ENCODE assay signal across 17 cellular contexts in genomic region chr12:78194448-78194847, GRCh38.
DNase-seq lines count a peak whose midpoint lies in the region; ATAC-seq and TF ChIP-seq lines count a peak whose summit lies in the region.
"Had no signal": no experiment of that assay in that cellular context is flagged by ENCODE, and none has a peak within 500 bp of the region (broad histone marks: within the 10 kb centered on the region; RNA-seq: fewer than 3 reads in every experiment).

No MANE protein-coding gene starts in this region.

- H3K27ac Mint-ChIP-seq in naive thymus-derived CD8-positive, alpha-beta T cell, result no peak overlapping the region
- no peak overlapping the region for H3K27ac Mint-ChIP-seq in T-cell
- H3K27ac Mint-ChIP-seq in activated naive CD4-positive, alpha-beta T cell treated with anti-CD3 and anti-CD28 coated beads for 36 hours, result no peak overlapping the region

- no peaks in the 10 kb centered on the region for H3K4me1 Mint-ChIP-seq in naive thymus-derived CD8-positive, alpha-beta T cell
- H3K4me1 Mint-ChIP-seq in T-cell, result no peaks in the 10 kb centered on the region
- H3K4me1 Mint-ChIP-seq in activated naive CD4-positive, alpha-beta T cell treated with anti-CD3 and anti-CD28 coated beads for 36 hours (ENCODE audit: low read depth), result no peaks in the 10 kb centered on the region

- POLR2A ChIA-PET in naive thymus-derived CD8-positive, alpha-beta T cell (lab: Charles Lee), result no interaction called here
- POLR2A ChIA-PET in T-cell (lab: Charles Lee), result no interaction called here

- no peaks in the 10 kb centered on the region for H3K36me3 ChIP-seq in kidney epithelial cell (ENCODE audit: control insufficient read depth, insufficient read depth, low read length)
- H3K36me3 ChIP-seq: prostate gland, upper lobe of left lung had no signal

- no peaks in the 10 kb centered on the region for H3K27me3 ChIP-seq in kidney epithelial cell (ENCODE audit: control insufficient read depth, insufficient read depth, low read length)
- H3K27me3 ChIP-seq: upper lobe of left lung had no signal

- H3K4me3 Mint-ChIP-seq in naive thymus-derived CD8-positive, alpha-beta T cell, result no peak overlapping the region
- H3K4me3 Mint-ChIP-seq in T-cell, result no peak overlapping the region
- no peak overlapping the region for H3K4me3 Mint-ChIP-seq in activated naive CD4-positive, alpha-beta T cell treated with anti-CD3 and anti-CD28 coated beads for 36 hours

- H3K4me3 ChIP-seq in AG09309 (ENCODE audit: control insufficient read depth, low read depth, low read length) (no peak overlapping the region), cardiac fibroblast (replicated peaks in 1 of 2; ENCODE audit: low read depth in 2 of 2, low read length in 2 of 2) (no peak overlapping the region), kidney epithelial cell (ENCODE audit: low read depth, low read length) (no peak overlapping the region)
- H3K4me3 ChIP-seq: prostate gland, upper lobe of left lung had no signal

- DNase-seq in AG09309 (ENCODE audit: low read depth), result peak; percentile 92
- DNase-seq in HT1080 (ENCODE audit: low read depth), result peak; percentile 81
- peak; percentile 92 to 97 for DNase-seq in cardiac fibroblast (ENCODE audit: low read depth in 2 of 2)
- DNase-seq in kidney epithelial cell (ENCODE audit: low read depth), result peak; percentile 23
- no peak for DNase-seq in naive thymus-derived CD8-positive, alpha-beta T cell
- no peak for DNase-seq in T-cell
- DNase-seq in DMS153 (lab: John Stamatoyannopoulos, UW), result no peak
- no peak for DNase-seq in activated naive CD4-positive, alpha-beta T cell treated with anti-CD3 and anti-CD28 coated beads for 36 hours
- DNase-seq: activated CD4-positive, alpha-beta T cell treated with anti-CD3 and anti-CD28 coated beads, Interleukin-2, amount 50 U/mL, for 4 hours; C1 segment of cervical spinal cord; caudate nucleus; erythroblast; NCI-H446 treated with DMSO at 0.1 percent for 48 hours; stimulated activated CD4-positive, alpha-beta T cell treated with anti-CD3 and anti-CD28 coated beads, Interleukin-2, amount 100 ng/mL, for 24 hours; T1000; upper lobe of left lung had no signal

- no peaks in the 10 kb centered on the region for H3K36me3 Mint-ChIP-seq in naive thymus-derived CD8-positive, alpha-beta T cell
- H3K36me3 Mint-ChIP-seq in T-cell, result no peaks in the 10 kb centered on the region
- no peaks in the 10 kb centered on the region for H3K36me3 Mint-ChIP-seq in activated naive CD4-positive, alpha-beta T cell treated with anti-CD3 and anti-CD28 coated beads for 36 hours (ENCODE audit: low read depth)

- no peaks in the 10 kb centered on the region for H3K27me3 Mint-ChIP-seq in naive thymus-derived CD8-positive, alpha-beta T cell
- no peaks in the 10 kb centered on the region for H3K27me3 Mint-ChIP-seq in T-cell
- no peaks in the 10 kb centered on the region for H3K27me3 Mint-ChIP-seq in activated naive CD4-positive, alpha-beta T cell treated with anti-CD3 and anti-CD28 coated beads for 36 hours (ENCODE audit: low read depth)

- peaks cover 0 to 25% (median 6%) of the 10 kb centered on the region in 9 donors for H3K9me3 Mint-ChIP-seq in naive thymus-derived CD8-positive, alpha-beta T cell
- H3K9me3 Mint-ChIP-seq in T-cell, result peaks cover 10 to 27% (median 14%) of the 10 kb centered on the region in 3 donors
- H3K9me3 Mint-ChIP-seq in activated naive CD4-positive, alpha-beta T cell treated with anti-CD3 and anti-CD28 coated beads for 36 hours, result peaks cover 4% of the 10 kb centered on the region

- intact Hi-C loops in activated naive CD4-positive, alpha-beta T cell treated with anti-CD3 and anti-CD28 coated beads for 36 hours (cut with micrococcal nuclease), result no loop called here

- CTCF ChIA-PET in T-cell (lab: Charles Lee), result no interaction called here
- CTCF ChIA-PET in activated naive CD4-positive, alpha-beta T cell treated with anti-CD3 and anti-CD28 coated beads for 36 hours (lab: Charles Lee), result no interaction called here

- no peak for ATAC-seq in naive thymus-derived CD8-positive, alpha-beta T cell
- ATAC-seq in T-cell (replicated peaks in 1 of 4), result no peak

- TF ChIP-seq CTCF in AG09309 (IDR thresholded peaks at IDR 0.05; ENCODE audit: control insufficient read depth, insufficient read depth, low read depth, low read length, missing control alignments), result no peak
- TF ChIP-seq CTCF in cardiac fibroblast (IDR thresholded peaks at IDR 0.05; ENCODE audit: low read depth, low read length), result no peak
- no peak for TF ChIP-seq CTCF in kidney epithelial cell (IDR thresholded peaks at IDR 0.05; ENCODE audit: insufficient read depth, low read length, poor library complexity, severe bottlenecking)

Comparison
In these comparisons a context has a peak if more than half of its experiments do, and no peak if none do; other contexts are left out.
1. DNase-seq: peak in AG09309 (single experiment), HT1080 (single experiment), cardiac fibroblast (2 of 2) and kidney epithelial cell (single experiment); none in naive thymus-derived CD8-positive, alpha-beta T cell (0 of 10), T-cell (0 of 34), DMS153 (single experiment) and activated naive CD4-positive, alpha-beta T cell treated with anti-CD3 and anti-CD28 coated beads for 36 hours (single experiment).